ENCODE assay signal across 23 cellular contexts in genomic region chrX:980572-981235, GRCh38.
"Had no signal": no experiment of that assay in that cellular context is flagged by ENCODE, and none has a peak within 500 bp of the region (broad histone marks: within the 10 kb centered on the region; RNA-seq: fewer than 3 reads in every experiment).

No MANE protein-coding gene starts in this region.

- H3K4me1 ChIP-seq: gastrocnemius medialis, heart left ventricle, sigmoid colon, tibial artery had no signal

- H3K27me3 ChIP-seq: brain microvascular endothelial cell had no signal

- DNase-seq: activated B cell treated with CpG ODN at 0.5 μM for 24 hours; activated CD4-positive, alpha-beta memory T cell treated with anti-CD3 and anti-CD28 coated beads, Interleukin-2, amount 10 ng/mL, durations not matched to agents 7 days and 5 days; activated CD4-positive, alpha-beta T cell treated with anti-CD3 and anti-CD28 coated beads for 48 hours; activated naive CD4-positive, alpha-beta T cell treated with anti-CD3 and anti-CD28 coated beads for 36 hours; activated T-cell treated with anti-CD3 and anti-CD28 coated beads, Interleukin-2, amount 50 U/mL, for 24 hours; aorta; brain microvascular endothelial cell; central memory CD4-positive, alpha-beta T cell; erythroblast; gastrocnemius medialis; heart left ventricle; mesendoderm; natural killer cell; occipital lobe; posterior cingulate gyrus; sigmoid colon; stimulated activated CD4-positive, alpha-beta T cell treated with anti-CD3 and anti-CD28 coated beads, Interleukin-4, amount 100 ng/mL, for 24 hours; stimulated activated naive CD4-positive, alpha-beta T cell; substantia nigra; T-cell had no signal

- H3K27ac Mint-ChIP-seq: activated B cell treated with CpG ODN at 0.5 μM for 24 hours; activated CD4-positive, alpha-beta memory T cell treated with anti-CD3 and anti-CD28 coated beads, Interleukin-2, amount 10 ng/mL, durations not matched to agents 7 days and 5 days; activated naive CD4-positive, alpha-beta T cell treated with anti-CD3 and anti-CD28 coated beads for 36 hours; activated T-cell treated with anti-CD3 and anti-CD28 coated beads, Interleukin-2, amount 50 U/mL, for 24 hours; activated T-helper 2 cell treated with anti-CD3 and anti-CD28 coated beads, Interferon-gamma antibody, Interleukin-2, Interleukin-4, amounts not matched to agents 10 μg/mL and 5 μg/mL and 100 μg/mL, durations not matched to agents 14 hours and 24 hours and 36 hours; natural killer cell; T-cell had no signal

- H3K36me3 ChIP-seq: brain microvascular endothelial cell, gastrocnemius medialis, heart left ventricle, sigmoid colon, tibial artery had no signal

- H3K4me3 Mint-ChIP-seq: activated B cell treated with CpG ODN at 0.5 μM for 24 hours; activated CD4-positive, alpha-beta memory T cell treated with anti-CD3 and anti-CD28 coated beads, Interleukin-2, amount 10 ng/mL, durations not matched to agents 7 days and 5 days; activated naive CD4-positive, alpha-beta T cell treated with anti-CD3 and anti-CD28 coated beads for 36 hours; activated T-cell treated with anti-CD3 and anti-CD28 coated beads, Interleukin-2, amount 50 U/mL, for 24 hours; natural killer cell had no signal

- H3K4me3 ChIP-seq: gastrocnemius medialis, heart left ventricle, sigmoid colon, tibial artery had no signal

- H3K9me3 ChIP-seq: gastrocnemius medialis had no signal

- H3K4me1 Mint-ChIP-seq: activated B cell treated with CpG ODN at 0.5 μM for 24 hours; activated CD4-positive, alpha-beta memory T cell treated with anti-CD3 and anti-CD28 coated beads, Interleukin-2, amount 10 ng/mL, durations not matched to agents 7 days and 5 days; natural killer cell had no signal

- ATAC-seq: gastrocnemius medialis, heart left ventricle, natural killer cell, SK-N-SH treated with all-trans-retinoic acid at 6 μM for 48 hours, T-cell had no signal

- H3K27ac ChIP-seq: brain microvascular endothelial cell, gastrocnemius medialis, heart left ventricle, sigmoid colon, tibial artery had no signal
